Comparison of ENCODE assay signal across 24 cellular contexts in the genomic region with DNA sequence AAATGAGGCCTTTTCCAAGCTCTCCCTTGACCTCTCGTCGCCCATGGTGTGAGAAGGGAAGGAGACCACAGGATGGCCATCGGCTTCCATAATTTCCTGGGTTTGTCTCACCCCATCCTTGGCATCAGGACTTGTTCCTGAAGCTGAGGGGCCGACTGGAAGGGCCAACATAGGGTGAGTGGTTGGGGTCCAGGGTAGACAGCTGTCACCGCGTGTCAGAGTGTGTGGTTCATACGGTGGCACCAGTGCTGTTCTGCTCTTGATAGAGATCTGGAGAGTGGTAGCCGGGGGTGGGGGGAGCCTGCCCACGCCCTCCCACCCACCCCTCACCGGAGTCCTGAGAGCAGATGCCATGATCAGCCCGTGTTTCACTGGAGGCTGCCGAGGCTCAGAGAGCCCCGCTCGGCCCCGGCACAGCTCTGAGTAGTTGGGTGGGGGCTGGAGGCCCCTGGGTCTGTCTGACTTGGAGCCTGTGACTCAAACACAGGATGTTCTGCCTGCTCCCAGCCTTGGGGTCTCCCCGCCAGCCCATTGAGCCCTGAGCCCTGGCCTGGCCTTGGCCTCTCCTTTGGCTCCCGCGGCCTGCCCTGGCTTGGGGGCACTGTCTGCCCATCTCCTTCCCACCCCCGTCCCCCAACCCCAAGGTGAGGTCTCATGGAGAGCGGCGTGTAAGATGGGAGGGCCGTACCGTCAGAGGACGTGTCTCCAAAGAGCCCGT. TPM values are rescaled to one million over a fixed set of nuclear protein-coding genes. Genes with fewer than 3 reads are reported as not detected.
DNase-seq lines count a peak whose midpoint lies in the region; ATAC-seq and TF ChIP-seq lines count a peak whose summit lies in the region.
"Had no signal": no experiment of that assay in that cellular context is flagged by ENCODE, and none has a peak within 500 bp of the region (broad histone marks: within the 10 kb centered on the region; RNA-seq: fewer than 3 reads in every experiment).

No MANE protein-coding gene starts in this region.

- peaks cover 4% of the 10 kb centered on the region for H3K9me3 Mint-ChIP-seq in CD4-positive, alpha-beta T cell
- no peaks in the 10 kb centered on the region for H3K9me3 Mint-ChIP-seq in GM23338

- DNase-seq in BE2C (peak; percentile 5), mesenchymal stem cell (no peak), trophoblast cell (no peak), NCI-H146 (lab: John Stamatoyannopoulos, UW) (no peak), GM23338 (ENCODE audit: low spot score) (no peak)
- DNase-seq in CD4-positive, alpha-beta T cell, result no peak
- DNase-seq: DMS153, DND-41, GOT3, MM.1S, NCI-H1694, NCI-H2029 treated with DMSO at 0.1 percent for 48 hours, NCI-H2227 treated with DMSO at 0.1 percent for 48 hours, NCI-H526 treated with DMSO at 0.1 percent for 48 hours, PC-9, Right ventricle myocardium superior had no signal

- H3K27ac Mint-ChIP-seq in CD4-positive, alpha-beta T cell, result peak overlapping the region; percentile 10
- no peak overlapping the region for H3K27ac Mint-ChIP-seq in GM23338
- H3K27ac Mint-ChIP-seq: B cell, CD14-positive monocyte, IgD-negative memory B cell had no signal

- H3K4ac ChIP-seq in mesenchymal stem cell (ENCODE audit: low read depth in 1 of 2, low read length in 2 of 2) (no peak overlapping the region), trophoblast cell (ENCODE audit: low read depth, low read length) (no peak overlapping the region)

- H3K9me3 ChIP-seq in BE2C, result no peaks in the 10 kb centered on the region
- H3K9me3 ChIP-seq in CD4-positive, alpha-beta T cell (ENCODE audit: control insufficient read depth, low read length), result no peaks in the 10 kb centered on the region
- H3K9me3 ChIP-seq in mesenchymal stem cell (ENCODE audit: control insufficient read depth, low read length), result peaks cover 15% of the 10 kb centered on the region
- H3K9me3 ChIP-seq in trophoblast cell (ENCODE audit: insufficient read depth, low read depth, low read length), result peaks cover 2% of the 10 kb centered on the region
- H3K9me3 ChIP-seq: HAP-1, SJSA1 had no signal

- no peak overlapping the region for H3K27ac ChIP-seq in CD4-positive, alpha-beta T cell (ENCODE audit: low read depth, low read length)
- H3K27ac ChIP-seq in mesenchymal stem cell (ENCODE audit: low read length, poor library complexity, severe bottlenecking) (no peak overlapping the region), trophoblast cell (ENCODE audit: low read depth, low read length) (no peak overlapping the region), GM23338 (ENCODE audit: low read depth) (no peak overlapping the region)
- H3K27ac ChIP-seq: KMS-11, PC-9, SJSA1 had no signal

- H3K4me1 ChIP-seq in BE2C, result no peaks in the 10 kb centered on the region
- H3K4me1 ChIP-seq in mesenchymal stem cell (ENCODE audit: control insufficient read depth, insufficient read depth, low read depth, low read length), result peaks cover 4% of the 10 kb centered on the region
- H3K4me1 ChIP-seq in trophoblast cell (ENCODE audit: control insufficient read depth in 1 of 2, insufficient read depth in 2 of 2, low read length in 2 of 2), result peaks cover 8 to 9% of the 10 kb centered on the region in 2 experiments
- H3K4me1 ChIP-seq in GM23338 (ENCODE audit: insufficient read depth), result peaks cover 1% of the 10 kb centered on the region
- H3K4me1 ChIP-seq: HAP-1, SJSA1 had no signal

- H2AK5ac ChIP-seq in mesenchymal stem cell (ENCODE audit: low read length, severe bottlenecking) (no peak overlapping the region), trophoblast cell (ENCODE audit: low read length) (peak overlapping the region; percentile 39)

- H4K8ac ChIP-seq in mesenchymal stem cell (ENCODE audit: low read length), result no peak overlapping the region
- H4K8ac ChIP-seq in trophoblast cell (ENCODE audit: low read depth, low read length), result no peak overlapping the region

- H3K79me2 ChIP-seq in trophoblast cell (ENCODE audit: control insufficient read depth, insufficient read depth, low read length, poor library complexity), result no peaks in the 10 kb centered on the region
- no peaks in the 10 kb centered on the region for H3K79me2 ChIP-seq in GM23338 (replicated peaks; ENCODE audit: insufficient read depth)

- POLR2A ChIA-PET in CD4-positive, alpha-beta T cell (lab: Charles Lee), result no interaction called here

- H4K91ac ChIP-seq in mesenchymal stem cell (ENCODE audit: low read length) (no peak overlapping the region), trophoblast cell (ENCODE audit: low read depth, low read length) (peak overlapping the region; percentile 55)

- no peaks in the 10 kb centered on the region for H3K27me3 Mint-ChIP-seq in CD4-positive, alpha-beta T cell
- H3K27me3 Mint-ChIP-seq in GM23338 (ENCODE audit: insufficient read depth, low read depth, poor library complexity), result peaks cover 7% of the 10 kb centered on the region

- peaks cover 2% of the 10 kb centered on the region; the same call in 1 of the 2 replicates for H3K9me2 ChIP-seq in GM23338 (ENCODE audit: insufficient read depth)

- H4K12ac ChIP-seq in trophoblast cell (ENCODE audit: low read depth, low read length), result no peak overlapping the region

- H3K79me1 ChIP-seq in mesenchymal stem cell (replicated peaks; ENCODE audit: low read length, poor library complexity, severe bottlenecking) (no peaks in the 10 kb centered on the region), trophoblast cell (ENCODE audit: low read length) (peaks cover 4% of the 10 kb centered on the region)

- H3K27me3 ChIP-seq in BE2C (no peaks in the 10 kb centered on the region), mesenchymal stem cell (ENCODE audit: control insufficient read depth in 1 of 2, insufficient read depth in 1 of 2, low read length in 2 of 2) (no peaks in the 10 kb centered on the region), trophoblast cell (ENCODE audit: insufficient read depth, low read length) (no peaks in the 10 kb centered on the region), GM23338 (ENCODE audit: insufficient read depth) (no peaks in the 10 kb centered on the region)
- no peaks in the 10 kb centered on the region for H3K27me3 ChIP-seq in CD4-positive, alpha-beta T cell (ENCODE audit: control insufficient read depth, insufficient read depth, low read length)
- H3K27me3 ChIP-seq: SJSA1 had no signal

- H3K4me2 ChIP-seq in mesenchymal stem cell (ENCODE audit: low read length, poor library complexity, severe bottlenecking) (no peak overlapping the region), trophoblast cell (ENCODE audit: low read length) (no peak overlapping the region), GM23338 (no peak overlapping the region)
- H3K4me2 ChIP-seq: A549, KMS-11, PC-9 had no signal

- H2BK12ac ChIP-seq in mesenchymal stem cell (ENCODE audit: low read length in 2 of 2) (no peak overlapping the region), trophoblast cell (ENCODE audit: low read length) (peak overlapping the region; percentile 67)

- no peak for TF ChIP-seq CTCF in BE2C (IDR thresholded peaks at IDR 0.05; ENCODE audit: low read depth, low read length)
- no peak for TF ChIP-seq CTCF in CD4-positive, alpha-beta T cell (IDR thresholded peaks at IDR 0.05)
- no peak for TF ChIP-seq CTCF in GM23338 (conservative IDR thresholded peaks at IDR 0.05; ENCODE audit: low read depth in 2 of 2)

- H2BK120ac ChIP-seq in mesenchymal stem cell (ENCODE audit: low read depth, low read length), result no peak overlapping the region
- H2BK120ac ChIP-seq in trophoblast cell (ENCODE audit: insufficient read depth, low read length, poor library complexity), result no peak overlapping the region

- H3K4me3 ChIP-seq in BE2C (ENCODE audit: low read depth, low read length), result no peak overlapping the region
- H3K4me3 ChIP-seq in mesenchymal stem cell (ENCODE audit: insufficient read depth in 1 of 2, low read depth in 1 of 2, low read length in 2 of 2), result no peak overlapping the region
- no peak overlapping the region for H3K4me3 ChIP-seq in trophoblast cell (ENCODE audit: low read depth, low read length)
- H3K4me3 ChIP-seq in GM23338, result no peak overlapping the region
- H3K4me3 ChIP-seq: A549, HAP-1, PC-9, SJSA1 had no signal

- 91% methylated on average over 22 of the region's 25 CpGs for WGBS in mesenchymal stem cell
- no CpG with 5 or more reads among the region's 25 CpGs for WGBS in trophoblast cell (ENCODE audit: extremely low coverage, insufficient coverage, insufficient read length)

- H4K20me1 ChIP-seq in GM23338 (replicated peaks; ENCODE audit: insufficient read depth), result no peaks in the 10 kb centered on the region

- peaks cover 32% of the 10 kb centered on the region for H3K4me1 Mint-ChIP-seq in CD4-positive, alpha-beta T cell (ENCODE audit: low read depth)
- H3K4me1 Mint-ChIP-seq in GM23338, result peaks cover 3% of the 10 kb centered on the region; the same call in 1 of the 3 replicates

- H3K36me3 Mint-ChIP-seq in CD4-positive, alpha-beta T cell (ENCODE audit: low read depth), result no peaks in the 10 kb centered on the region
- H3K36me3 Mint-ChIP-seq in GM23338 (ENCODE audit: low read depth), result no peaks in the 10 kb centered on the region
- H3K36me3 Mint-ChIP-seq: CD14-positive monocyte, IgD-negative memory B cell had no signal

- no peaks in the 10 kb centered on the region for H3K36me3 ChIP-seq in BE2C
- H3K36me3 ChIP-seq in mesenchymal stem cell (ENCODE audit: control insufficient read depth in 1 of 2, insufficient read depth in 2 of 2, low read depth in 1 of 2, low read length in 2 of 2), result no peaks in the 10 kb centered on the region
- H3K36me3 ChIP-seq in trophoblast cell (ENCODE audit: control insufficient read depth in 1 of 2, insufficient read depth in 2 of 2, low read length in 2 of 2), result no peaks in the 10 kb centered on the region
- no peaks in the 10 kb centered on the region for H3K36me3 ChIP-seq in GM23338 (ENCODE audit: insufficient read depth)
- H3K36me3 ChIP-seq: HAP-1, SJSA1 had no signal

- intact Hi-C loops in CD4-positive, alpha-beta T cell (cut with DNase I, micrococcal nuclease), result no loop called here

- H2BK5ac ChIP-seq in mesenchymal stem cell (ENCODE audit: low read depth, low read length, poor library complexity, severe bottlenecking), result no peak overlapping the region
- no peak overlapping the region for H2BK5ac ChIP-seq in trophoblast cell (ENCODE audit: low read depth, low read length, poor library complexity)

- H3K23ac ChIP-seq in mesenchymal stem cell (ENCODE audit: low read length in 2 of 2), result no peak overlapping the region
- H3K23ac ChIP-seq in trophoblast cell (ENCODE audit: low read length), result no peak overlapping the region

- ATAC-seq in CD4-positive, alpha-beta T cell (ENCODE audit: poor library complexity), result no peak
- no peak for ATAC-seq in HG02763 (IDR thresholded peaks at IDR 0.05; ENCODE audit: unreplicated experiment)
- no peak for ATAC-seq in GM23338
- ATAC-seq: A549 had no signal

- no peaks in the 10 kb centered on the region for H3F3A ChIP-seq in GM23338 (replicated peaks; ENCODE audit: low read depth)

- H2AFZ ChIP-seq in mesenchymal stem cell (ENCODE audit: low read depth, low read length) (no peak overlapping the region), trophoblast cell (ENCODE audit: insufficient read depth, low read length, poor library complexity) (no peak overlapping the region), GM23338 (no peak overlapping the region)
- H2AFZ ChIP-seq: PC-9 had no signal

- H3K9ac ChIP-seq in mesenchymal stem cell (ENCODE audit: low read length) (no peak overlapping the region), trophoblast cell (ENCODE audit: low read length) (no peak overlapping the region)
- H3K9ac ChIP-seq: KMS-11 had no signal

- peak overlapping the region; percentile 39 for H2BK15ac ChIP-seq in mesenchymal stem cell (ENCODE audit: low read depth, poor library complexity, severe bottlenecking)

- H3K14ac ChIP-seq in mesenchymal stem cell (ENCODE audit: low read length in 2 of 2) (no peak overlapping the region), trophoblast cell (ENCODE audit: low read length) (no peak overlapping the region)

- CTCF ChIA-PET in CD4-positive, alpha-beta T cell (lab: Charles Lee), result no interaction called here

- H3K18ac ChIP-seq in mesenchymal stem cell (ENCODE audit: low read depth in 1 of 2, low read length in 2 of 2) (no peak overlapping the region), trophoblast cell (ENCODE audit: low read length) (no peak overlapping the region)

- no peak overlapping the region for H3K4me3 Mint-ChIP-seq in CD4-positive, alpha-beta T cell
- H3K4me3 Mint-ChIP-seq in GM23338, result no peak overlapping the region
- H3K4me3 Mint-ChIP-seq: B cell, CD14-positive monocyte had no signal

RNA-seq across cellular contexts. Expression of a gene that starts 53.1 kb away (rescaled TPM):
- polyA plus RNA-seq in BE2C (2012; ENCODE audit: insufficient read depth, insufficient read length, low read depth), result 38.6 TPM
- 1 to 10 TPM; 5.6 to 6.4 TPM for total RNA-seq in CD4-positive, alpha-beta T cell
- polyA plus RNA-seq in mesenchymal stem cell (2013, experiment 1 of 2), result 26.8 TPM
- polyA plus RNA-seq in mesenchymal stem cell (2013, experiment 2 of 2), result 26.3 TPM
- polyA plus RNA-seq in trophoblast cell (2013), result 63.3 and 64.2 TPM in 2 replicates
- 0.90 and 1.2 TPM in 2 replicates for total RNA-seq in GM23338 (2014; rRNA removed; shearing (Covaris generic))
- polyA plus RNA-seq in GM23338 (2016; fragmentation: Nextera tagmentation; extraction: Ambion mirVana), result 0.19 and 0.24 TPM in 2 replicates
- polyA plus RNA-seq: IgD-negative memory B cell had no signal
